Comparison of ENCODE assay signal across 8 cellular contexts in the genomic region with DNA sequence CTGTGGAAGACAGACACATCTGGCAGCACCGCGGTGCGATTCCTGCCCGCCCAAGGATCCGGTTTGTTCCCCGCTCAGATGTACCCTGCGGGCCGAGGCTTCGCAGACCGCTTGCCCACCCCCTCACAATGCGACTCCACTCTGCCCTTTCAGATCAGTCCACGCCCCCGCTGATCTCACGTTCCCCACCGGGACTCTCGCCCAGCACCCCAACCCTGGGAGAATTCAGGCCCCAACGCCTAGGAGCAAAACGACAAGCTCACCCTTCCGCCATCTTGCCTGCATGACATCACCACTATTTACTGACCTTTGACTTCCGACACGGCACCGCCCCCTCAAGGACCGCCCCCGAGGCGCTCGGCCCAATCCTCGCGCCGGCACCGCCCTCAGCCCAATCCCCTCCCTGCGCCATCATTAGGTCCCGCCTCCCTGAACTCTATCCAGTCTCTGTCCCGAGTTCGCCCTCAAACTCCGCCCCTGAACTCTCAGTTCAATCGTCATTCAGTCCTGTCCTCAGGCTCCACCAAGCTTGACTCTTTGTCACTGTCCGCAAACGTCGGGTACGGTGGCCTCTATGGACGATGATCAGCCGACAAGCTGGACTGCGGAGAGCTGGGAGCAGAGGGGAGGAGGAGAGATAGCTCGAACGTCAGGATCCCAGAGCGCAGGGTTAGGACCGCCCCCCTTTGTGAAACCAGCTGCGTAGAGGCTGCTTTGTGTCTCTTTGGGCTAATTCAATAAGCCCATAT. TPM values are rescaled to one million over a fixed set of nuclear protein-coding genes. Genes with fewer than 3 reads are reported as not detected.
DNase-seq lines count a peak whose midpoint lies in the region; ATAC-seq and TF ChIP-seq lines count a peak whose summit lies in the region.

Gene BSDC1 (minus strand): TSS at position 301 of the 749 bp plus-strand sequence. CDS start 27 bp downstream, at position 274.

- no peaks in the 10 kb centered on the region for H3K27me3 Mint-ChIP-seq in activated B cell treated with CpG ODN at 0.5 μM for 24 hours

- peak within 1 kb of the TSS; percentile 88 for H2AFZ ChIP-seq in smooth muscle cell (ENCODE audit: low read depth)

- H3K79me2 ChIP-seq in smooth muscle cell (ENCODE audit: low read depth) = peaks cover 43% of the 10 kb centered on the region

- DNase-seq in AG08395 (ENCODE audit: low spot score) = peak; percentile 99
- peak; percentile 99 for DNase-seq in NCI-H345 (lab: John Stamatoyannopoulos, UW)
- peak; percentile 97 for DNase-seq in activated B cell treated with CpG ODN at 0.5 μM for 24 hours
- peak; percentile 76 to 99 (median 98) for DNase-seq in caudate nucleus (lab: John Stamatoyannopoulos, UW)
- DNase-seq in iPS-NIHi7 (ENCODE audit: extremely low spot score) = peak; percentile 99
- DNase-seq in smooth muscle cell (lab: John Stamatoyannopoulos, UW; ENCODE audit: unreplicated experiment) = peak; percentile 93

- peak within 1 kb of the TSS; percentile 97 for H3K4me2 ChIP-seq in smooth muscle cell

- no peaks in the 10 kb centered on the region for H3K9me3 Mint-ChIP-seq in activated B cell treated with CpG ODN at 0.5 μM for 24 hours

- no peaks in the 10 kb centered on the region for H3K27me3 ChIP-seq in smooth muscle cell (ENCODE audit: low read depth)

- peak within 1 kb of the TSS; percentile 98 for H3K27ac Mint-ChIP-seq in activated B cell treated with CpG ODN at 0.5 μM for 24 hours

- peak within 1 kb of the TSS; percentile 98 for H3K9ac ChIP-seq in smooth muscle cell (ENCODE audit: low read depth)

- peak; percentile 94 for ATAC-seq in HG03196 (IDR thresholded peaks at IDR 0.05; ENCODE audit: unreplicated experiment)
- ATAC-seq in activated B cell treated with CpG ODN at 0.5 μM for 24 hours (ENCODE audit: low read depth) = peak; percentile 99

- peaks cover 18% of the 10 kb centered on the region for H4K20me1 ChIP-seq in smooth muscle cell (ENCODE audit: low read depth)

- peak within 1 kb of the TSS; percentile 100 for H3K4me3 Mint-ChIP-seq in activated B cell treated with CpG ODN at 0.5 μM for 24 hours

- peaks cover 27% of the 10 kb centered on the region for H3K4me1 Mint-ChIP-seq in activated B cell treated with CpG ODN at 0.5 μM for 24 hours

- POLR2A ChIA-PET in activated B cell treated with CpG ODN at 0.5 μM for 24 hours (lab: Charles Lee) = interaction anchor here (0.6 to 3.4 kb wide), 25 partner anchors 11 to 749 kb away, joined by 3 to 64 read pairs (median 5); partner anchors contain the start of genes EIF3I, HDAC1, IQCC and KPNA6

- H3K4me3 ChIP-seq in smooth muscle cell = peak within 1 kb of the TSS; percentile 82

- intact Hi-C loops in activated B cell treated with CpG ODN at 0.5 μM for 24 hours (cut with micrococcal nuclease) = loop anchor here (1.0 to 2.0 kb wide), 9 partner anchors 43 to 322 kb away; partner anchors contain the start of genes EIF3I, HDAC1, KPNA6 and MARCKSL1

- peak; percentile 87 for TF ChIP-seq POLR2A in GM18951 (IDR thresholded peaks at IDR 0.05; ENCODE audit: extremely low read depth, insufficient read depth, insufficient read length)

- 1% methylated on average over 47 of the region's 48 CpGs for WGBS in smooth muscle cell (ENCODE audit: low lambda C conversion rate)

- CTCF ChIA-PET in activated B cell treated with CpG ODN at 0.5 μM for 24 hours (lab: Charles Lee) = interaction anchor here (0.7 to 1.7 kb wide), 12 partner anchors 17 to 284 kb away, joined by 3 to 9 read pairs (median 4); partner anchors contain the start of gene MARCKSL1

- no peak for TF ChIP-seq CTCF in activated B cell treated with CpG ODN at 0.5 μM for 24 hours (IDR thresholded peaks at IDR 0.05)
- no peak for TF ChIP-seq CTCF in smooth muscle cell (IDR thresholded peaks at IDR 0.05; ENCODE audit: borderline replicate concordance, insufficient read depth, poor library complexity, severe bottlenecking)

- H3K27ac ChIP-seq in caudate nucleus (ENCODE audit: low read depth, low read length) (peak within 1 kb of the TSS; percentile 91), smooth muscle cell (ENCODE audit: low read depth) (peak within 1 kb of the TSS; percentile 96)

- H3K36me3 ChIP-seq in smooth muscle cell (ENCODE audit: low read depth) = no peaks in the 10 kb centered on the region

- H3K4me1 ChIP-seq in smooth muscle cell (ENCODE audit: low read depth) = peaks cover 7% of the 10 kb centered on the region

- in situ Hi-C loops in GM18951 (cut with MboI; ENCODE audit: low sequenced_read_pairs, unreplicated experiment) = no loop called here

- peaks cover 13% of the 10 kb centered on the region for H3K36me3 Mint-ChIP-seq in activated B cell treated with CpG ODN at 0.5 μM for 24 hours (ENCODE audit: low read depth)

- H3K9me3 ChIP-seq in smooth muscle cell (replicated peaks; ENCODE audit: low read depth) = no peaks in the 10 kb centered on the region

- H3F3A ChIP-seq in smooth muscle cell (ENCODE audit: low read depth) = no peaks in the 10 kb centered on the region

RNA-seq across cellular contexts. Expression of gene BSDC1, which starts in this region (rescaled TPM):
- total RNA-seq in activated B cell treated with CpG ODN at 0.5 μM for 24 hours = 51.8 and 72.2 TPM in 2 replicates
- 57.3 and 63.4 TPM in 2 replicates for total RNA-seq in smooth muscle cell
- polyA plus RNA-seq in smooth muscle cell = 45.4 and 53.7 TPM in 2 replicates

Comparison
In these comparisons a context has a peak if more than half of its experiments do, and no peak if none do; other contexts are left out.
1. Peak in every context shown above with its lines: DNase-seq, ATAC-seq, H3K4me3 ChIP-seq and H3K27ac ChIP-seq.